23 cellular contexts compared by ENCODE assay signal in the genomic region with DNA sequence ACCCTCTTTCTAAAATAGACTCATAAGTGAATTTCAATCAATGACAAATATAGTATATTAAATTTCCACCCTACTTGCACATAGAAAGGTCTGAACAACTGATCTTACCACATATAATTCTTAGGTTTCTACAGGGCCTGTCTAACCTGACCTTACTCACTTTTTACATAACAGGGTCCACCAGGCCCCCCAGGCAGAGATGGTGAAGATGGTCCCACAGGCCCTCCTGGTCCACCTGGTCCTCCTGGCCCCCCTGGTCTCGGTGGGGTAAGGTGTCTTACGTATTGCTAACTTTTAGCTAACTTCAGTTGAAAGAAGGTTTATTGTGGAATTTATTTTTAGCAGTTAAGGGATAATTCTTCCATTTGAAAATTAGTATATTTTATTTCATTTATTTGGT. TPM values are rescaled to one million over a fixed set of nuclear protein-coding genes. Genes with fewer than 3 reads are reported as not detected.
A peak's percentile ranks its signal among the peaks of the same experiment; 100 is the strongest.
DNase-seq lines count a peak whose midpoint lies in the region; ATAC-seq and TF ChIP-seq lines count a peak whose summit lies in the region.
"Had no signal": no experiment of that assay in that cellular context is flagged by ENCODE, and none has a peak within 500 bp of the region (broad histone marks: within the 10 kb centered on the region; RNA-seq: fewer than 3 reads in every experiment).

No MANE protein-coding gene starts in this region.

- peaks cover 89% of the 10 kb centered on the region for H3K79me2 ChIP-seq in osteoblast (ENCODE audit: insufficient read depth, low read length)

- DNase-seq in right cardiac atrium (no peak), left ventricle myocardium superior (no peak), fibroblast of gingiva (ENCODE audit: low read depth) (peak; percentile 44), osteoblast (ENCODE audit: insufficient read length, low spot score, missing footprints) (no peak), glutamatergic neuron (no peak), NCI-H1436 (lab: John Stamatoyannopoulos, UW) (no peak), NCI-H748 (lab: John Stamatoyannopoulos, UW; ENCODE audit: unreplicated experiment) (no peak), NCI-H1105 treated with DMSO at 0.1 percent for 48 hours (lab: John Stamatoyannopoulos, UW) (no peak)
- DNase-seq: activated CD8-positive, alpha-beta T cell treated with anti-CD3 and anti-CD28 coated beads, Interleukin-2, amount 10 ng/mL, durations not matched to agents 7 days and 5 days; activated T-cell treated with anti-CD3 and anti-CD28 coated beads, Interleukin-2, amount 50 U/mL, for 48 hours; caudate nucleus; CD8-positive, alpha-beta T cell; DMS79 treated with DMSO at 0.1 percent for 48 hours; effector memory CD8-positive, alpha-beta T cell; gastrocnemius medialis; NCI-H1417 treated with DMSO at 0.1 percent for 48 hours; psoas muscle; stimulated activated CD4-positive, alpha-beta T cell treated with anti-CD3 and anti-CD28 coated beads, Interleukin-15, amount 100 ng/mL, for 24 hours; stimulated activated naive B cell treated with anti-CD40 and anti-IgM and Interleukin-4, amounts not matched to agents 10 μg/mL and 1 μg/mL and 100 μg/mL, for 72 hours; upper lobe of left lung had no signal

- H3K4me3 Mint-ChIP-seq in glutamatergic neuron (ENCODE audit: unreplicated experiment), result no peak overlapping the region
- H3K4me3 Mint-ChIP-seq: activated CD8-positive, alpha-beta T cell treated with anti-CD3 and anti-CD28 coated beads, Interleukin-2, amount 10 ng/mL, durations not matched to agents 7 days and 5 days; CD8-positive, alpha-beta T cell; effector memory CD8-positive, alpha-beta T cell; natural killer cell treated with Interleukin-12 subunit alpha and Interleukin-12 subunit beta and Interleukin-15 and Interleukin-18, amount 100 ng/mL, for 72 hours; stimulated activated naive B cell treated with anti-CD40 and anti-IgM and Interleukin-4, amounts not matched to agents 10 μg/mL and 1 μg/mL and 100 μg/mL, for 72 hours had no signal

- peaks cover 97% of the 10 kb centered on the region for H3K36me3 ChIP-seq in osteoblast (ENCODE audit: insufficient read depth, low read length)
- H3K36me3 ChIP-seq: gastrocnemius medialis had no signal

- WGBS in right cardiac atrium, result 71% methylated on average over 2 of the region's 2 CpGs

- H3K27ac ChIP-seq in right cardiac atrium (ENCODE audit: low read length) (no peak overlapping the region), osteoblast (ENCODE audit: low read depth, low read length) (peak overlapping the region; percentile 99)
- H3K27ac ChIP-seq: psoas muscle, upper lobe of left lung had no signal

- H3K4me3 ChIP-seq in right cardiac atrium (ENCODE audit: low read length), result peak overlapping the region; percentile 31
- H3K4me3 ChIP-seq in osteoblast (ENCODE audit: insufficient read depth, low read length), result peak overlapping the region; percentile 53
- H3K4me3 ChIP-seq: gastrocnemius medialis, psoas muscle, upper lobe of left lung had no signal

- H3K36me3 Mint-ChIP-seq in glutamatergic neuron (ENCODE audit: unreplicated experiment), result no peaks in the 10 kb centered on the region
- H3K36me3 Mint-ChIP-seq: activated naive CD4-positive, alpha-beta T cell treated with anti-CD3 and anti-CD28 coated beads, Interleukin-2, amount 50 U/mL, for 72 hours; CD8-positive, alpha-beta T cell; natural killer cell treated with Interleukin-12 subunit alpha and Interleukin-12 subunit beta and Interleukin-15 and Interleukin-18, amount 100 ng/mL, for 72 hours; stimulated activated naive B cell treated with anti-CD40 and anti-IgM and Interleukin-4, amounts not matched to agents 10 μg/mL and 1 μg/mL and 100 μg/mL, for 72 hours had no signal

- intact Hi-C loops in right cardiac atrium (cut with DNase I) (no loop called here), left ventricle myocardium superior (cut with micrococcal nuclease) (no loop called here)

- H3K27ac Mint-ChIP-seq in glutamatergic neuron (ENCODE audit: unreplicated experiment), result no peak overlapping the region
- H3K27ac Mint-ChIP-seq: activated CD8-positive, alpha-beta T cell treated with anti-CD3 and anti-CD28 coated beads, Interleukin-2, amount 10 ng/mL, durations not matched to agents 7 days and 5 days; activated naive CD4-positive, alpha-beta T cell treated with anti-CD3 and anti-CD28 coated beads, Interleukin-2, amount 50 U/mL, for 72 hours; CD8-positive, alpha-beta T cell; effector memory CD8-positive, alpha-beta T cell; natural killer cell treated with Interleukin-12 subunit alpha and Interleukin-12 subunit beta and Interleukin-15 and Interleukin-18, amount 100 ng/mL, for 72 hours; stimulated activated naive B cell treated with anti-CD40 and anti-IgM and Interleukin-4, amounts not matched to agents 10 μg/mL and 1 μg/mL and 100 μg/mL, for 72 hours had no signal

- peak overlapping the region; percentile 80 for H3K4me2 ChIP-seq in osteoblast (ENCODE audit: insufficient read depth, low read length)

- no peak overlapping the region for H2AFZ ChIP-seq in osteoblast (ENCODE audit: low read length)

- no peaks in the 10 kb centered on the region for H3K9me3 Mint-ChIP-seq in glutamatergic neuron (ENCODE audit: unreplicated experiment)
- H3K9me3 Mint-ChIP-seq: activated naive CD4-positive, alpha-beta T cell treated with anti-CD3 and anti-CD28 coated beads, Interleukin-2, amount 50 U/mL, for 72 hours; CD8-positive, alpha-beta T cell; effector memory CD8-positive, alpha-beta T cell; natural killer cell treated with Interleukin-12 subunit alpha and Interleukin-12 subunit beta and Interleukin-15 and Interleukin-18, amount 100 ng/mL, for 72 hours; stimulated activated naive B cell treated with anti-CD40 and anti-IgM and Interleukin-4, amounts not matched to agents 10 μg/mL and 1 μg/mL and 100 μg/mL, for 72 hours had no signal

- H3K9me3 ChIP-seq in right cardiac atrium (ENCODE audit: control insufficient read depth, low read length) (no peaks in the 10 kb centered on the region), osteoblast (ENCODE audit: low read depth, low read length) (no peaks in the 10 kb centered on the region)
- H3K9me3 ChIP-seq: gastrocnemius medialis, psoas muscle, upper lobe of left lung had no signal

- no peak for ATAC-seq in right cardiac atrium
- ATAC-seq in left ventricle myocardium superior, result no peak
- ATAC-seq: activated CD8-positive, alpha-beta T cell treated with anti-CD3 and anti-CD28 coated beads, Interleukin-2, amount 10 ng/mL, durations not matched to agents 7 days and 5 days; activated naive CD4-positive, alpha-beta T cell treated with anti-CD3 and anti-CD28 coated beads, Interleukin-2, amount 50 U/mL, for 72 hours; CD8-positive, alpha-beta T cell; effector memory CD8-positive, alpha-beta T cell; gastrocnemius medialis; natural killer cell treated with Interleukin-12 subunit alpha and Interleukin-12 subunit beta and Interleukin-15 and Interleukin-18, amount 100 ng/mL, for 72 hours; psoas muscle; stimulated activated naive B cell treated with anti-CD40 and anti-IgM and Interleukin-4, amounts not matched to agents 10 μg/mL and 1 μg/mL and 100 μg/mL, for 72 hours had no signal

- H4K20me1 ChIP-seq in osteoblast (ENCODE audit: insufficient read depth, low read length), result peaks cover 82% of the 10 kb centered on the region

- H3K27me3 Mint-ChIP-seq in glutamatergic neuron (ENCODE audit: unreplicated experiment), result no peaks in the 10 kb centered on the region

- no peaks in the 10 kb centered on the region for H3K4me1 ChIP-seq in right cardiac atrium (ENCODE audit: control insufficient read depth, insufficient read depth, low read length)
- peaks cover 53% of the 10 kb centered on the region for H3K4me1 ChIP-seq in osteoblast (ENCODE audit: insufficient read depth, low read length)
- H3K4me1 ChIP-seq: psoas muscle had no signal

- H3K4me1 Mint-ChIP-seq in glutamatergic neuron (ENCODE audit: low read depth, unreplicated experiment), result peaks cover 8% of the 10 kb centered on the region

- H3K27me3 ChIP-seq in right cardiac atrium (ENCODE audit: control insufficient read depth, insufficient read depth) (no peaks in the 10 kb centered on the region), osteoblast (ENCODE audit: insufficient read depth, low read length) (no peaks in the 10 kb centered on the region)
- H3K27me3 ChIP-seq: upper lobe of left lung had no signal

- TF ChIP-seq CTCF in osteoblast (IDR thresholded peaks at IDR 0.05; ENCODE audit: extremely low read depth, low read depth, low read length) (no peak), glutamatergic neuron (IDR thresholded peaks at IDR 0.05; ENCODE audit: partially characterized antibody, unreplicated experiment) (no peak)

RNA-seq across cellular contexts. Expression of a gene that starts 5.3 kb away (rescaled TPM):
- total RNA-seq in right cardiac atrium (100 to 1,000 TPM; 127 to 259 (median 202) TPM), left ventricle myocardium superior (78.1 TPM), osteoblast (8,305 and 11,912 TPM in 2 replicates), glutamatergic neuron (ENCODE audit: unreplicated experiment) (6.8 TPM)
- 115 TPM for polyA plus RNA-seq in right cardiac atrium
- total RNA-seq: activated naive CD4-positive, alpha-beta T cell treated with anti-CD3 and anti-CD28 coated beads, Interleukin-2, amount 50 U/mL, for 72 hours; CD8-positive, alpha-beta T cell; HT-29; natural killer cell treated with Interleukin-12 subunit alpha and Interleukin-12 subunit beta and Interleukin-15 and Interleukin-18, amount 100 ng/mL, for 72 hours had no signal

Comparison
In these comparisons a context has a peak if more than half of its experiments do, and no peak if none do; other contexts are left out.
1. RNA of a gene that starts 5.3 kb away (total RNA-seq): 8,305 to 11,912 TPM in osteoblast; 127 to 259 TPM in right cardiac atrium, 78.1 TPM in left ventricle myocardium superior (single experiment) and 6.8 TPM in glutamatergic neuron (single experiment); every median in the first group is over 10 times any median in the second.